ENCODE assay signal across 1 cellular context in genomic region chr3:107999215-107999775, GRCh38.
A peak's percentile ranks its signal among the peaks of the same experiment; 100 is the strongest.
TF ChIP-seq lines count a peak whose summit lies in the region.

No MANE protein-coding gene starts in this region.

TF ChIP-seq in H1, 55 proteins besides CTCF, POLR2A, EP300 and RAD21 (continued from another document):
- TF ChIP-seq CHD7 (IDR thresholded peaks at IDR 0.05; ENCODE audit: insufficient replicate concordance, low read length): no peak
- TF ChIP-seq CBX5 (IDR thresholded peaks at IDR 0.05; ENCODE audit: low read depth, low read length): no peak
- TF ChIP-seq CEBPB (IDR thresholded peaks at IDR 0.05; ENCODE audit: low read depth, low read length): no peak
- 0 out of 2 replicates have a peak, but pooled peaks have one; percentile 22 for TF ChIP-seq TEAD4 (IDR thresholded peaks at IDR 0.05; ENCODE audit: low read depth, low read length)
- TF ChIP-seq RFX5 (IDR thresholded peaks at IDR 0.05; ENCODE audit: borderline replicate concordance, low read depth, low read length): no peak
- TF ChIP-seq SP2 (IDR thresholded peaks at IDR 0.05; ENCODE audit: low read length): no peak
